27 cellular contexts compared by ENCODE assay signal in genomic region chr2:148860037-148860436, GRCh38. TPM values are rescaled to one million over a fixed set of nuclear protein-coding genes. Genes with fewer than 3 reads are reported as not detected.
"Had no signal": no experiment of that assay in that cellular context is flagged by ENCODE, and none has a peak within 500 bp of the region (broad histone marks: within the 10 kb centered on the region; RNA-seq: fewer than 3 reads in every experiment).

No MANE protein-coding gene starts in this region.

- H3K9me3 ChIP-seq: colonic mucosa, pancreas, prostate gland, suprapubic skin, tibial artery had no signal

- H3K36me3 ChIP-seq: colonic mucosa, gastroesophageal sphincter, pancreas, prostate gland, suprapubic skin, tibial artery, WERI-Rb-1 had no signal

- H3K27ac ChIP-seq: colonic mucosa, dorsolateral prefrontal cortex, gastroesophageal sphincter, pancreas, prostate gland, suprapubic skin, tibial artery, WERI-Rb-1 had no signal

- H3K4me1 ChIP-seq: colonic mucosa, gastroesophageal sphincter, pancreas, prostate gland, suprapubic skin, tibial artery had no signal

- H3K4me3 ChIP-seq: colonic mucosa, dorsolateral prefrontal cortex, gastroesophageal sphincter, pancreas, prostate gland, suprapubic skin, tibial artery had no signal

- ATAC-seq: activated CD4-positive, CD25-positive, alpha-beta regulatory T cell treated with anti-CD3 and anti-CD28 coated beads, Interleukin-2, amount 50 U/mL, for 24 hours; gastroesophageal sphincter; left cardiac atrium; naive thymus-derived CD4-positive, alpha-beta T cell; pancreas had no signal

- DNase-seq: activated CD4-positive, alpha-beta memory T cell treated with anti-CD3 and anti-CD28 coated beads for 36 hours; activated CD4-positive, alpha-beta T cell treated with anti-CD3 and anti-CD28 coated beads for 48 hours; activated CD8-positive, alpha-beta memory T cell treated with anti-CD3 and anti-CD28 coated beads, Interleukin-2, amount 50 U/mL, for 4 hours; activated gamma-delta T cell; activated naive CD4-positive, alpha-beta T cell treated with anti-CD3 and anti-CD28 coated beads, Interleukin-2, amount 50 U/mL, for 16 hours; activated T-cell treated with anti-CD3 and anti-CD28 coated beads, Interleukin-2, amount 50 U/mL, for 1 hour; amniotic stem cell; colonic mucosa; dorsolateral prefrontal cortex; effector memory CD4-positive, alpha-beta T cell; hippocampal formation; left cardiac atrium; naive thymus-derived CD4-positive, alpha-beta T cell; nucleus accumbens; pancreas; retina; stimulated activated CD4-positive, alpha-beta T cell treated with anti-CD3 and anti-CD28 coated beads, Interleukin-15, amount 100 ng/mL, for 24 hours; stimulated activated CD4-positive, alpha-beta T cell treated with anti-CD3 and anti-CD28 coated beads, Interleukin-2, amount 100 ng/mL, for 24 hours; stimulated activated naive CD4-positive, alpha-beta T cell; T-helper 9 cell; tibial artery; WERI-Rb-1 had no signal

- H3K27me3 ChIP-seq: colonic mucosa, dorsolateral prefrontal cortex, gastroesophageal sphincter, pancreas, suprapubic skin had no signal

RNA-seq across cellular contexts. Expression of gene KIF5C, which starts 15.0 kb away (rescaled TPM):
- total RNA-seq: bronchial epithelial cell had no signal
